In the genomic region with DNA sequence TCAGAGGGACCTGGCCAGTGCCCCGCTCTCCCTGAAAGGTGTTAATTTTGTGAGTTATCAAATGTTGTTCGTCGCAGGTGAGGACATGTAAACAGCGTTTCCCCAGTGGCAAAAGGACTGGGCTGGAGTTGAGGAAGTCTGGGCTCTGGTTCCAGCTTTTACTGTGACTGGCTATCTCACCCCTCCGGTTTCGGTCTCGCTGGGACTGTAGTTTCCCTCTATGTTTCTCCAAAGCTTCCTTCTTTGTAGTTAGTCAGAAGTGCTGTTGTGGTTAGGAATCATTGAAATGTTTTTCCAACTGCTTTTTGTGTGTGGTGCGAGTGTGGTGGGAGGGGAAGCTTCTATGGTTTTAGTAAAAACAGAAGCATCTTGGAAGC, we compare ENCODE assay signal across 11 cellular contexts. TPM values are rescaled to one million over a fixed set of nuclear protein-coding genes. Genes with fewer than 3 reads are reported as not detected.
DNase-seq lines count a peak whose midpoint lies in the region; ATAC-seq and TF ChIP-seq lines count a peak whose summit lies in the region.
"Had no signal": no experiment of that assay in that cellular context is flagged by ENCODE, and none has a peak within 500 bp of the region (broad histone marks: within the 10 kb centered on the region; RNA-seq: fewer than 3 reads in every experiment).

No MANE protein-coding gene starts in this region.

- H3K27me3 ChIP-seq in kidney epithelial cell (ENCODE audit: control insufficient read depth, insufficient read depth, low read length), result no peaks in the 10 kb centered on the region
- H3K27me3 ChIP-seq in psoas muscle (ENCODE audit: insufficient read depth in 3 of 3, low read length in 2 of 3), result no peaks in the 10 kb centered on the region

- no peaks in the 10 kb centered on the region for H3K9me3 Mint-ChIP-seq in activated naive CD8-positive, alpha-beta T cell treated with anti-CD3 and anti-CD28 coated beads, Interleukin-2, amount 50 U/mL, for 24 hours
- no peaks in the 10 kb centered on the region for H3K9me3 Mint-ChIP-seq in stimulated activated naive CD8-positive, alpha-beta T cell treated with anti-CD3 and anti-CD28 coated beads, Interleukin-15, amount 100 ng/mL, for 72 hours

- ATAC-seq in activated naive CD8-positive, alpha-beta T cell treated with anti-CD3 and anti-CD28 coated beads, Interleukin-2, amount 50 U/mL, for 24 hours, result no peak
- ATAC-seq in stimulated activated naive CD8-positive, alpha-beta T cell treated with anti-CD3 and anti-CD28 coated beads, Interleukin-15, amount 100 ng/mL, for 72 hours, result no peak
- ATAC-seq in psoas muscle (no peak), GM21717 (IDR thresholded peaks at IDR 0.05; ENCODE audit: unreplicated experiment) (no peak), GM19351 (IDR thresholded peaks at IDR 0.05; ENCODE audit: unreplicated experiment) (no peak)

- no peak for TF ChIP-seq CTCF in kidney epithelial cell (IDR thresholded peaks at IDR 0.05; ENCODE audit: insufficient read depth, low read length, poor library complexity, severe bottlenecking)
- TF ChIP-seq CTCF in psoas muscle (IDR thresholded peaks at IDR 0.05), result no peak

- H3K9me3 ChIP-seq in psoas muscle, result no peaks in the 10 kb centered on the region

- no peak overlapping the region for H3K27ac Mint-ChIP-seq in activated naive CD8-positive, alpha-beta T cell treated with anti-CD3 and anti-CD28 coated beads, Interleukin-2, amount 50 U/mL, for 24 hours
- H3K27ac Mint-ChIP-seq in stimulated activated naive CD8-positive, alpha-beta T cell treated with anti-CD3 and anti-CD28 coated beads, Interleukin-15, amount 100 ng/mL, for 72 hours, result no peak overlapping the region

- no peaks in the 10 kb centered on the region for H3K4me1 ChIP-seq in psoas muscle

- intact Hi-C loops in psoas muscle (cut with DNase I), result loop anchor here (5.0 kb wide), 4 partner anchors 96 to 361 kb away; no protein-coding TSS in a partner anchor

- no peak overlapping the region for H3K27ac ChIP-seq in psoas muscle

- 76 to 77% (median 77%) methylated on average over 8 of the region's 8 CpGs for WGBS in psoas muscle, 3 donors

- peaks cover 46% of the 10 kb centered on the region for H3K27me3 Mint-ChIP-seq in activated naive CD8-positive, alpha-beta T cell treated with anti-CD3 and anti-CD28 coated beads, Interleukin-2, amount 50 U/mL, for 24 hours
- peaks cover 69% of the 10 kb centered on the region for H3K27me3 Mint-ChIP-seq in stimulated activated naive CD8-positive, alpha-beta T cell treated with anti-CD3 and anti-CD28 coated beads, Interleukin-15, amount 100 ng/mL, for 72 hours

- H3K4me3 ChIP-seq in kidney epithelial cell (ENCODE audit: low read depth, low read length), result peak overlapping the region; percentile 87
- H3K4me3 ChIP-seq in psoas muscle, result no peak overlapping the region

- H3K36me3 Mint-ChIP-seq in activated naive CD8-positive, alpha-beta T cell treated with anti-CD3 and anti-CD28 coated beads, Interleukin-2, amount 50 U/mL, for 24 hours (ENCODE audit: low read depth), result no peaks in the 10 kb centered on the region

- peak overlapping the region; percentile 37 for H3K4me3 Mint-ChIP-seq in activated naive CD8-positive, alpha-beta T cell treated with anti-CD3 and anti-CD28 coated beads, Interleukin-2, amount 50 U/mL, for 24 hours
- H3K4me3 Mint-ChIP-seq in stimulated activated naive CD8-positive, alpha-beta T cell treated with anti-CD3 and anti-CD28 coated beads, Interleukin-15, amount 100 ng/mL, for 72 hours, result peak overlapping the region; percentile 72 to 85

- no peaks in the 10 kb centered on the region for H3K36me3 ChIP-seq in kidney epithelial cell (ENCODE audit: control insufficient read depth, insufficient read depth, low read length)
- H3K36me3 ChIP-seq in psoas muscle (ENCODE audit: insufficient read depth in 1 of 2, low read depth in 1 of 2), result no peaks in the 10 kb centered on the region

- DNase-seq in SIG-M5 treated with dmso at 0.1 percent for 504 hours (lab: John Stamatoyannopoulos, UW; ENCODE audit: unreplicated experiment), result peak; percentile 31
- no peak for DNase-seq in SIG-M5 (lab: John Stamatoyannopoulos, UW)
- DNase-seq in activated naive CD8-positive, alpha-beta T cell treated with anti-CD3 and anti-CD28 coated beads, Interleukin-2, amount 50 U/mL, for 24 hours, result no peak
- DNase-seq in kidney epithelial cell (ENCODE audit: low read depth), result no peak
- no peak for DNase-seq in stimulated activated naive CD8-positive, alpha-beta T cell treated with anti-CD3 and anti-CD28 coated beads, Interleukin-15, amount 100 ng/mL, for 72 hours
- DNase-seq in psoas muscle, result no peak
- DNase-seq: activated CD4-positive, alpha-beta T cell treated with anti-CD3 and anti-CD28 coated beads for 1 hour; NCI-H526 treated with DMSO at 0.1 percent for 48 hours; stimulated activated naive CD4-positive, alpha-beta T cell had no signal

- peaks cover 38% of the 10 kb centered on the region for H3K4me1 Mint-ChIP-seq in activated naive CD8-positive, alpha-beta T cell treated with anti-CD3 and anti-CD28 coated beads, Interleukin-2, amount 50 U/mL, for 24 hours
- peaks cover 36% of the 10 kb centered on the region for H3K4me1 Mint-ChIP-seq in stimulated activated naive CD8-positive, alpha-beta T cell treated with anti-CD3 and anti-CD28 coated beads, Interleukin-15, amount 100 ng/mL, for 72 hours

RNA-seq across cellular contexts. Expression of gene CLDN1, which starts 1.0 kb away (rescaled TPM):
- total RNA-seq in kidney epithelial cell (305 and 316 TPM in 2 replicates), psoas muscle (under 1 TPM in 3 of 4 donors, not detected in 1; 0.25 to 0.62 (median 0.39) TPM)
- under 1 TPM; 0.30 to 0.51 (median 0.35) TPM for polyA plus RNA-seq in psoas muscle

Comparison
In these comparisons a context has a peak if more than half of its experiments do, and no peak if none do; other contexts are left out.
1. RNA of gene CLDN1, which starts 1.0 kb away (total RNA-seq): 305 to 316 TPM in kidney epithelial cell; 0.25 to 0.62 TPM in psoas muscle; every median in the first group is over 100 times any median in the second.